ENCODE assay signal across 19 cellular contexts in the genomic region with DNA sequence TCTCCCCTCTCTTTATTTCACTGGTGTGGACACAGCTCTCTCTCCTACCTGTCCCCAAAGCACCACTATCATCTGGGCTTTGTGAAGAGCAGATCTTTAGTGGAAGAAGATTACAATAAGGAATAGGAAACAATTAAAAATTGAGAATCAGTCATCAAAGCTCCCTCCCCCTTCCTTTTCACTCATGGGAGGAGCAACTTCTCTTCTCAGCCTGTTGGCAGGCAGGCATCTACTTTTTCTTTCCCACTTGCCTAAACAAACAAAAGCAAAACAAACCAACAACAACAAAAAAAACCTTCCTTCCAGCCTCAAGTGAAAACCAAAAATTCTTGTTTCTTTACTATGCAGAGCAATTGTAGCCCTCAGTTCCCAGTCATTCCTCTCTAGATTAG.
A peak's percentile ranks its signal among the peaks of the same experiment; 100 is the strongest.
DNase-seq lines count a peak whose midpoint lies in the region; ATAC-seq, FAIRE-seq and TF ChIP-seq lines count a peak whose summit lies in the region.
"Had no signal": no experiment of that assay in that cellular context is flagged by ENCODE, and none has a peak within 500 bp of the region (broad histone marks: within the 10 kb centered on the region; RNA-seq: fewer than 3 reads in every experiment).

No MANE protein-coding gene starts in this region.

- peaks cover 5% of the 10 kb centered on the region for H3K9me3 Mint-ChIP-seq in activated naive CD4-positive, alpha-beta T cell treated with anti-CD3 and anti-CD28 coated beads, Interleukin-2, amount 50 U/mL, for 24 hours
- peaks cover 12% of the 10 kb centered on the region for H3K9me3 Mint-ChIP-seq in activated T-helper 2 cell treated with anti-CD3 and anti-CD28 coated beads, Interferon-gamma antibody, Interleukin-2, Interleukin-4, amounts not matched to agents 10 μg/mL and 5 μg/mL and 100 μg/mL, durations not matched to agents 14 hours and 24 hours and 36 hours
- peaks cover 4% of the 10 kb centered on the region for H3K9me3 Mint-ChIP-seq in mesothelial cell of epicardium
- peaks cover 13% of the 10 kb centered on the region for H3K9me3 Mint-ChIP-seq in nephron progenitor cell

- no peaks in the 10 kb centered on the region for H3K27me3 Mint-ChIP-seq in activated naive CD4-positive, alpha-beta T cell treated with anti-CD3 and anti-CD28 coated beads, Interleukin-2, amount 50 U/mL, for 24 hours
- H3K27me3 Mint-ChIP-seq in activated T-helper 2 cell treated with anti-CD3 and anti-CD28 coated beads, Interferon-gamma antibody, Interleukin-2, Interleukin-4, amounts not matched to agents 10 μg/mL and 5 μg/mL and 100 μg/mL, durations not matched to agents 14 hours and 24 hours and 36 hours (ENCODE audit: low read depth) = no peaks in the 10 kb centered on the region
- H3K27me3 Mint-ChIP-seq in mesothelial cell of epicardium (ENCODE audit: low read depth) (no peaks in the 10 kb centered on the region), nephron progenitor cell (ENCODE audit: low read depth, poor library complexity) (no peaks in the 10 kb centered on the region)

- no peak for ATAC-seq in gastrocnemius medialis
- ATAC-seq: heart left ventricle, WTC11 had no signal

- H3K27me3 ChIP-seq in gastrocnemius medialis = no peaks in the 10 kb centered on the region
- H3K27me3 ChIP-seq: ascending aorta, esophagus muscularis mucosa, heart left ventricle had no signal

- TF ChIP-seq CTCF in mesothelial cell of epicardium (IDR thresholded peaks at IDR 0.05; ENCODE audit: unreplicated experiment) = no peak
- TF ChIP-seq CTCF in nephron progenitor cell (IDR thresholded peaks at IDR 0.05) = no peak
- TF ChIP-seq CTCF in gastrocnemius medialis (IDR thresholded peaks at IDR 0.05 in 4 of 5, conservative IDR thresholded peaks at IDR 0.05 in 1 of 5) = no peak
- no peak for TF ChIP-seq CTCF in D721Med (IDR thresholded peaks at IDR 0.05; ENCODE audit: insufficient read depth, missing control alignments)

- no peak overlapping the region for H3K4me3 ChIP-seq in gastrocnemius medialis
- H3K4me3 ChIP-seq: ascending aorta, esophagus muscularis mucosa, heart left ventricle had no signal

- in situ Hi-C loops in gastrocnemius medialis (cut with MboI; ENCODE audit: low sequenced_read_pairs in 4 of 4) = no loop called here

- H3K4me1 ChIP-seq in gastrocnemius medialis = peaks cover under 1 to 8% of the 10 kb centered on the region in 2 donors
- H3K4me1 ChIP-seq: ascending aorta had no signal

- H3K9me3 ChIP-seq in gastrocnemius medialis = no peaks in the 10 kb centered on the region
- H3K9me3 ChIP-seq: ascending aorta, esophagus muscularis mucosa, heart left ventricle had no signal

- peaks cover 13% of the 10 kb centered on the region for H3K36me3 Mint-ChIP-seq in activated naive CD4-positive, alpha-beta T cell treated with anti-CD3 and anti-CD28 coated beads, Interleukin-2, amount 50 U/mL, for 24 hours
- H3K36me3 Mint-ChIP-seq in activated T-helper 2 cell treated with anti-CD3 and anti-CD28 coated beads, Interferon-gamma antibody, Interleukin-2, Interleukin-4, amounts not matched to agents 10 μg/mL and 5 μg/mL and 100 μg/mL, durations not matched to agents 14 hours and 24 hours and 36 hours (ENCODE audit: low read depth) = peaks cover 55% of the 10 kb centered on the region
- H3K36me3 Mint-ChIP-seq in mesothelial cell of epicardium (no peaks in the 10 kb centered on the region), nephron progenitor cell (ENCODE audit: low read depth) (peaks cover 25% of the 10 kb centered on the region)
- H3K36me3 Mint-ChIP-seq: WTC11 had no signal

- intact Hi-C loops in activated T-helper 2 cell treated with anti-CD3 and anti-CD28 coated beads, Interferon-gamma antibody, Interleukin-2, Interleukin-4, amounts not matched to agents 10 μg/mL and 5 μg/mL and 100 μg/mL, durations not matched to agents 14 hours and 24 hours and 36 hours (cut with micrococcal nuclease) = loop anchor here (5.0 kb wide), 3 partner anchors 269 to 446 kb away; partner anchors contain the start of gene ARL8B
- intact Hi-C loops in gastrocnemius medialis (cut with DNase I; ENCODE audit: low total_unique reads) = no loop called here

- peak overlapping the region; percentile 85 for H3K27ac Mint-ChIP-seq in activated naive CD4-positive, alpha-beta T cell treated with anti-CD3 and anti-CD28 coated beads, Interleukin-2, amount 50 U/mL, for 24 hours
- peak overlapping the region; percentile 87 for H3K27ac Mint-ChIP-seq in activated T-helper 2 cell treated with anti-CD3 and anti-CD28 coated beads, Interferon-gamma antibody, Interleukin-2, Interleukin-4, amounts not matched to agents 10 μg/mL and 5 μg/mL and 100 μg/mL, durations not matched to agents 14 hours and 24 hours and 36 hours
- H3K27ac Mint-ChIP-seq in mesothelial cell of epicardium (peak overlapping the region; percentile 5), nephron progenitor cell (no peak overlapping the region)
- H3K27ac Mint-ChIP-seq: WTC11 had no signal

- H3K36me3 ChIP-seq in gastrocnemius medialis = no peaks in the 10 kb centered on the region
- H3K36me3 ChIP-seq: ascending aorta, esophagus muscularis mucosa, heart left ventricle had no signal

- FAIRE-seq in D721Med (lab: Jason Lieb, UNC) = no peak
- FAIRE-seq: RCC 7860, urothelium cell line had no signal

- H3K4me3 Mint-ChIP-seq in activated naive CD4-positive, alpha-beta T cell treated with anti-CD3 and anti-CD28 coated beads, Interleukin-2, amount 50 U/mL, for 24 hours = peak overlapping the region; percentile 28
- H3K4me3 Mint-ChIP-seq in activated T-helper 2 cell treated with anti-CD3 and anti-CD28 coated beads, Interferon-gamma antibody, Interleukin-2, Interleukin-4, amounts not matched to agents 10 μg/mL and 5 μg/mL and 100 μg/mL, durations not matched to agents 14 hours and 24 hours and 36 hours (ENCODE audit: low read depth) = peak overlapping the region; percentile 32
- H3K4me3 Mint-ChIP-seq in mesothelial cell of epicardium (no peak overlapping the region), nephron progenitor cell (no peak overlapping the region)
- H3K4me3 Mint-ChIP-seq: WTC11 had no signal

- DNase-seq in activated naive CD4-positive, alpha-beta T cell treated with Interleukin-2 at 50 U/mL for 16 hours = no peak
- no peak for DNase-seq in activated T-helper 2 cell treated with anti-CD3 and anti-CD28 coated beads, Interferon-gamma antibody, Interleukin-2, Interleukin-4, amounts not matched to agents 10 μg/mL and 5 μg/mL and 100 μg/mL, durations not matched to agents 14 hours and 24 hours and 36 hours (ENCODE audit: low spot score)
- DNase-seq in mesothelial cell of epicardium (ENCODE audit: low spot score in 2 of 2, unreplicated experiment in 2 of 2) = no peak
- no peak for DNase-seq in NCI-H187 (lab: John Stamatoyannopoulos, UW)
- no peak for DNase-seq in nephron progenitor cell
- no peak for DNase-seq in gastrocnemius medialis
- no peak for DNase-seq in D721Med (ENCODE audit: insufficient read length, low spot score)
- DNase-seq: cortex of kidney, DMS153, heart left ventricle, NCI-H1048, NCI-H2107, NCI-H748 treated with DMSO at 0.1 percent for 48 hours had no signal

- no peak for TF ChIP-seq POLR2A in gastrocnemius medialis (IDR thresholded peaks at IDR 0.05)

- no peak overlapping the region for H3K27ac ChIP-seq in gastrocnemius medialis
- H3K27ac ChIP-seq: ascending aorta, esophagus muscularis mucosa had no signal

- peaks cover 73% of the 10 kb centered on the region for H3K4me1 Mint-ChIP-seq in activated naive CD4-positive, alpha-beta T cell treated with anti-CD3 and anti-CD28 coated beads, Interleukin-2, amount 50 U/mL, for 24 hours
- peaks cover 71% of the 10 kb centered on the region for H3K4me1 Mint-ChIP-seq in activated T-helper 2 cell treated with anti-CD3 and anti-CD28 coated beads, Interferon-gamma antibody, Interleukin-2, Interleukin-4, amounts not matched to agents 10 μg/mL and 5 μg/mL and 100 μg/mL, durations not matched to agents 14 hours and 24 hours and 36 hours (ENCODE audit: low read depth)
- H3K4me1 Mint-ChIP-seq in mesothelial cell of epicardium = peaks cover 29% of the 10 kb centered on the region
- H3K4me1 Mint-ChIP-seq in nephron progenitor cell = peaks cover 16% of the 10 kb centered on the region

Comparison
In these comparisons a context has a peak if more than half of its experiments do, and no peak if none do; other contexts are left out.
1. H3K4me3 Mint-ChIP-seq: peak in activated naive CD4-positive, alpha-beta T cell treated with anti-CD3 and anti-CD28 coated beads, Interleukin-2, amount 50 U/mL, for 24 hours (single experiment) and activated T-helper 2 cell treated with anti-CD3 and anti-CD28 coated beads, Interferon-gamma antibody, Interleukin-2, Interleukin-4, amounts not matched to agents 10 μg/mL and 5 μg/mL and 100 μg/mL, durations not matched to agents 14 hours and 24 hours and 36 hours (single experiment); none in mesothelial cell of epicardium (single experiment) and nephron progenitor cell (single experiment).